Comparison of ENCODE assay signal across 11 cellular contexts in the genomic region with DNA sequence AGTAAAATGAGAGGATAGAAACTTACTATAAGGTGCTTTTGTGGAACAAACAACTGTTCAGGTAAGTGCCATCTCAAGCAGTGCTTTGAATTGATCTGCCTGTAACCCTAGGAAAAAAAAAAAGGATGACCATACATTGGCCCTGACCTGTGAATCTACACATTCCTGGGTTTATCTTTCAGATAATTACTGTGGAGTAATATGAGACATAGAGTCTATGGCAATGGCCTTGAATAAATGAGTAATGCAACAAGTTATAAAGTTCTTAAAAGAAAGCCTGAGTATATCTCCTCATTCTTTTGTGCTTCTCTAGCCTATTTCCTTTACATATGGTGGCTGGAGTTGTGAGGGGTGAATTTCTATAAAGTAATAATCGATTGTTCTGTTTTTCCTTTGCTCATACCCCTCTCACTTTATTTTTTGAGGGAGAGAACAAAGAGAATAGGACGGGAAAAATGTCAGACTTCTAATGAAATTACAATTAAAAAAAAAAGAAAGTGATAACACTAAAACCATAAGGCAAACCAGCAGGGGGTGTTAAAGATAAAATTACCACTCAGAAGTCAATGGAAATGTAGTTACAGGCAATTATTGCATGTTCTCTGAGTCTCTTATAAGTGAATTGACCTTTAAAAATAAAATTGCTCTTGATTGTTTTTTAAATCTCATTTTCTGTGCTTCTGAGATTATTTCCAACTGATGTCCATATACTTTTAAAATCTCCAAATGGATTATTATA. TPM values are rescaled to one million over a fixed set of nuclear protein-coding genes. Genes with fewer than 3 reads are reported as not detected.
DNase-seq lines count a peak whose midpoint lies in the region; TF ChIP-seq lines count a peak whose summit lies in the region.
"Had no signal": no experiment of that assay in that cellular context is flagged by ENCODE, and none has a peak within 500 bp of the region (broad histone marks: within the 10 kb centered on the region; RNA-seq: fewer than 3 reads in every experiment).

No MANE protein-coding gene starts in this region.

- DNase-seq in SK-MEL-5 (ENCODE audit: low read depth, low spot score) = peak; percentile 30
- DNase-seq in globus pallidus (ENCODE audit: low spot score) = peak; percentile 43
- no peak for DNase-seq in activated effector memory CD4-positive, alpha-beta T cell treated with Interleukin-2 at 50 U/mL for 16 hours
- DNase-seq in NCI-H446 treated with DMSO at 0.1 percent for 48 hours (lab: John Stamatoyannopoulos, UW) = no peak
- DNase-seq in mesenteric fat pad (ENCODE audit: low spot score) = no peak
- no peak for DNase-seq in NCI-H2196 (lab: John Stamatoyannopoulos, UW; ENCODE audit: unreplicated experiment)
- DNase-seq: activated CD4-positive, alpha-beta T cell treated with anti-CD3 and anti-CD28 coated beads for 4 hours; NCI-H510A treated with DMSO at 0.1 percent for 48 hours had no signal

- in situ Hi-C loops in SK-MEL-5 (cut with HindIII; ENCODE audit: low pct_unique_long_range_greater_than_20kb, low sequenced_read_pairs) = no loop called here

- no peak overlapping the region for H3K27ac ChIP-seq in 22Rv1
- H3K27ac ChIP-seq: tibial nerve had no signal

- TF ChIP-seq CTCF in 22Rv1 (IDR thresholded peaks at IDR 0.05) (peak; percentile 27; the same call in 1 of the 2 replicates), GM12872 (IDR thresholded peaks at IDR 0.05; ENCODE audit: insufficient read depth, low read depth, low read length) (peak; percentile 30; the same call in 1 of the 3 replicates)

RNA-seq across cellular contexts. Expression of gene ATP1A1, which starts 12.4 kb away (rescaled TPM):
- 204 and 270 TPM in 2 replicates for total RNA-seq in SK-MEL-5 (2014; rRNA removed; shearing (Covaris generic))
- 1,214 and 1,421 TPM in 2 replicates for polyA plus RNA-seq in SK-MEL-5 (2015; cell fraction: cytosol; rRNA removed)
- 558 and 602 TPM in 2 replicates for polyA plus RNA-seq in SK-MEL-5 (2015; cell fraction: nucleus; rRNA removed)
- total RNA-seq in mesenteric fat pad = 192 TPM

Comparison
In these comparisons a context has a peak if more than half of its experiments do, and no peak if none do; other contexts are left out.
1. DNase-seq: peak in SK-MEL-5 (single experiment) and globus pallidus (single experiment); none in activated effector memory CD4-positive, alpha-beta T cell treated with Interleukin-2 at 50 U/mL for 16 hours (single experiment), NCI-H446 treated with DMSO at 0.1 percent for 48 hours (single experiment), mesenteric fat pad (single experiment) and NCI-H2196 (single experiment).